In the genomic region with DNA sequence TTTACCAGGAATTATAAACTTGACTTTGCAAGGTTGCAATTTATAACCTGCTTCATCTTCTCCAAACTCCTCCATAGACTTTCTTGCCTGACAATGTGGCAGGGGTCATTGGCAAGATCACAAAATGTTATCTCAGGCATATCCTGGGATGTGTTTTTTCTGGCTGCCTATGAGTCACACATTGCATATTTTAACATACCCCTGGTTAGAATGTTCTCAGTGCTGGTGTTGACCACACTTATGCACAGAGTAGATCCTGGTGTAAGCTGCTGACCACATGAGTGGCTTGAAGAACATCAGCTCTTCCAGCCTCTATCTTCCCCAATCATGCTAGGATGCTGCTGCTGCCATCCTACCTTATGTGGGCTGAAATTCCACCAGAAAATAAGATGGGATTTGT, we compare ENCODE assay signal across 18 cellular contexts.
DNase-seq lines count a peak whose midpoint lies in the region; ATAC-seq and TF ChIP-seq lines count a peak whose summit lies in the region.
"Had no signal": no experiment of that assay in that cellular context is flagged by ENCODE, and none has a peak within 500 bp of the region (broad histone marks: within the 10 kb centered on the region; RNA-seq: fewer than 3 reads in every experiment).

No MANE protein-coding gene starts in this region.

- no peak overlapping the region for H3K4me3 ChIP-seq in GM23248
- H3K4me3 ChIP-seq in SK-N-SH (ENCODE audit: low read depth in 2 of 2, low read length in 1 of 2) = no peak overlapping the region
- no peak overlapping the region for H3K4me3 ChIP-seq in fibroblast of lung (replicated peaks in 1 of 4; ENCODE audit: control extremely low read depth in 1 of 4, insufficient read depth in 1 of 4, low read depth in 3 of 4, low read length in 4 of 4)
- H3K4me3 ChIP-seq in heart left ventricle = no peak overlapping the region

- H3K9ac ChIP-seq in GM23248 = no peak overlapping the region
- H3K9ac ChIP-seq in SK-N-SH = no peak overlapping the region
- no peak overlapping the region for H3K9ac ChIP-seq in fibroblast of lung (ENCODE audit: insufficient read depth, low read length)

- no peaks in the 10 kb centered on the region for H3K79me2 ChIP-seq in GM23248 (ENCODE audit: insufficient read depth)
- H3K79me2 ChIP-seq in SK-N-SH (ENCODE audit: insufficient read depth) = no peaks in the 10 kb centered on the region
- H3K79me2 ChIP-seq in fibroblast of lung (ENCODE audit: control insufficient read depth, insufficient read depth, low read length) = no peaks in the 10 kb centered on the region

- peak overlapping the region; percentile 23 for H3K27ac Mint-ChIP-seq in osteocyte (ENCODE audit: unreplicated experiment)
- H3K27ac Mint-ChIP-seq: activated naive CD8-positive, alpha-beta T cell treated with anti-CD3 and anti-CD28 coated beads, Interleukin-2, amount 50 U/mL, for 24 hours; CD4-positive, CD25-positive, alpha-beta regulatory T cell; natural killer cell treated with Interleukin-12 subunit alpha and Interleukin-12 subunit beta and Interleukin-15 and Interleukin-18, amount 100 ng/mL, for 72 hours had no signal

- no peak for TF ChIP-seq POLR2A in heart left ventricle (IDR thresholded peaks at IDR 0.05)

- no peak overlapping the region for H3K4me3 Mint-ChIP-seq in osteocyte (ENCODE audit: unreplicated experiment)
- H3K4me3 Mint-ChIP-seq: activated naive CD8-positive, alpha-beta T cell treated with anti-CD3 and anti-CD28 coated beads, Interleukin-2, amount 50 U/mL, for 24 hours; CD4-positive, CD25-positive, alpha-beta regulatory T cell; natural killer cell treated with Interleukin-12 subunit alpha and Interleukin-12 subunit beta and Interleukin-15 and Interleukin-18, amount 100 ng/mL, for 72 hours had no signal

- TF ChIP-seq EP300 in SK-N-SH (IDR thresholded peaks at IDR 0.05; ENCODE audit: borderline replicate concordance in 1 of 2, low read depth in 1 of 2, low read length in 1 of 2) = no peak

- H3K9me2 ChIP-seq in GM23248 (ENCODE audit: insufficient read depth) = no peaks in the 10 kb centered on the region
- H3K9me2 ChIP-seq in SK-N-SH = no peaks in the 10 kb centered on the region

- intact Hi-C loops in heart left ventricle (cut with DNase I) = no loop called here

- POLR2A ChIA-PET in SK-N-SH (lab: Yijun Ruan, JAX) = no interaction called here

- H2AFZ ChIP-seq in GM23248 = no peak overlapping the region
- H2AFZ ChIP-seq in SK-N-SH (ENCODE audit: low read depth) = no peak overlapping the region
- H2AFZ ChIP-seq in fibroblast of lung (ENCODE audit: low read length) = no peak overlapping the region

- H3K9me3 ChIP-seq in GM23248 (ENCODE audit: low read depth) = no peaks in the 10 kb centered on the region
- no peaks in the 10 kb centered on the region for H3K9me3 ChIP-seq in SK-N-SH
- no peaks in the 10 kb centered on the region for H3K9me3 ChIP-seq in fibroblast of lung (ENCODE audit: control insufficient read depth, insufficient read depth, low read depth, low read length)
- no peaks in the 10 kb centered on the region for H3K9me3 ChIP-seq in heart left ventricle

- no peak for TF ChIP-seq RAD21 in SK-N-SH (IDR thresholded peaks at IDR 0.05; ENCODE audit: low read length)

- in situ Hi-C loops in GM23248 (cut with MboI) = no loop called here

- H3K36me3 Mint-ChIP-seq in osteocyte (ENCODE audit: unreplicated experiment) = no peaks in the 10 kb centered on the region
- H3K36me3 Mint-ChIP-seq: CD4-positive, CD25-positive, alpha-beta regulatory T cell; natural killer cell treated with Interleukin-12 subunit alpha and Interleukin-12 subunit beta and Interleukin-15 and Interleukin-18, amount 100 ng/mL, for 72 hours had no signal

- no peaks in the 10 kb centered on the region for H3K27me3 Mint-ChIP-seq in osteocyte (ENCODE audit: unreplicated experiment)
- H3K27me3 Mint-ChIP-seq: natural killer cell treated with Interleukin-12 subunit alpha and Interleukin-12 subunit beta and Interleukin-15 and Interleukin-18, amount 100 ng/mL, for 72 hours had no signal

- TF ChIP-seq CTCF in SK-N-SH (IDR thresholded peaks at IDR 0.05) = no peak
- TF ChIP-seq CTCF in fibroblast of lung (conservative IDR thresholded peaks at IDR 0.05 in 1 of 2, IDR thresholded peaks at IDR 0.05 in 1 of 2; ENCODE audit: low read depth in 1 of 2, low read length in 2 of 2) = no peak
- no peak for TF ChIP-seq CTCF in osteocyte (IDR thresholded peaks at IDR 0.05)
- no peak for TF ChIP-seq CTCF in heart left ventricle (IDR thresholded peaks at IDR 0.05)

- H3F3A ChIP-seq in GM23248 (ENCODE audit: insufficient read depth) = no peaks in the 10 kb centered on the region; the same call in 1 of the 2 replicates
- H3F3A ChIP-seq in SK-N-SH (replicated peaks; ENCODE audit: insufficient read depth) = no peaks in the 10 kb centered on the region

- H4K20me1 ChIP-seq in GM23248 (ENCODE audit: insufficient read depth) (no peaks in the 10 kb centered on the region), SK-N-SH (ENCODE audit: insufficient read depth) (no peaks in the 10 kb centered on the region), fibroblast of lung (ENCODE audit: control insufficient read depth, extremely low read depth, insufficient read depth, low read length) (no peaks in the 10 kb centered on the region)

- peaks cover 22% of the 10 kb centered on the region for H3K4me1 Mint-ChIP-seq in osteocyte (ENCODE audit: unreplicated experiment)
- H3K4me1 Mint-ChIP-seq: activated naive CD8-positive, alpha-beta T cell treated with anti-CD3 and anti-CD28 coated beads, Interleukin-2, amount 50 U/mL, for 24 hours; CD4-positive, CD25-positive, alpha-beta regulatory T cell had no signal

- H3K4me1 ChIP-seq in GM23248 (ENCODE audit: insufficient read depth) = no peaks in the 10 kb centered on the region
- peaks cover 4 to 55% of the 10 kb centered on the region in 2 experiments; a peak in 2 of 4 replicates for H3K4me1 ChIP-seq in SK-N-SH (ENCODE audit: control insufficient read depth in 1 of 2, insufficient read depth in 2 of 2, low read depth in 1 of 2, low read length in 1 of 2)
- H3K4me1 ChIP-seq in fibroblast of lung (ENCODE audit: control insufficient read depth, extremely low read depth, insufficient read depth, low read length) = no peaks in the 10 kb centered on the region
- H3K4me1 ChIP-seq in heart left ventricle = peaks cover 0 to 39% (median 7%) of the 10 kb centered on the region in 12 donors

- no peaks in the 10 kb centered on the region for H3K9me3 Mint-ChIP-seq in osteocyte (ENCODE audit: unreplicated experiment)
- H3K9me3 Mint-ChIP-seq: activated naive CD8-positive, alpha-beta T cell treated with anti-CD3 and anti-CD28 coated beads, Interleukin-2, amount 50 U/mL, for 24 hours; natural killer cell treated with Interleukin-12 subunit alpha and Interleukin-12 subunit beta and Interleukin-15 and Interleukin-18, amount 100 ng/mL, for 72 hours had no signal

- ATAC-seq in HG03460 (IDR thresholded peaks at IDR 0.05; ENCODE audit: unreplicated experiment) (no peak), GM21360 (IDR thresholded peaks at IDR 0.05; ENCODE audit: unreplicated experiment) (no peak), heart left ventricle (no peak)
- ATAC-seq: activated naive CD8-positive, alpha-beta T cell treated with anti-CD3 and anti-CD28 coated beads, Interleukin-2, amount 50 U/mL, for 24 hours had no signal

- H3K36me3 ChIP-seq in GM23248 (ENCODE audit: low read depth) (no peaks in the 10 kb centered on the region), SK-N-SH (replicated peaks in 1 of 2; ENCODE audit: control insufficient read depth in 1 of 2, insufficient read depth in 2 of 2, low read length in 1 of 2) (no peaks in the 10 kb centered on the region), fibroblast of lung (ENCODE audit: control insufficient read depth, insufficient read depth, low read length) (no peaks in the 10 kb centered on the region), heart left ventricle (no peaks in the 10 kb centered on the region)

- H3K27me3 ChIP-seq in GM23248 (replicated peaks; ENCODE audit: insufficient read depth) = no peaks in the 10 kb centered on the region
- no peaks in the 10 kb centered on the region for H3K27me3 ChIP-seq in SK-N-SH (ENCODE audit: insufficient read depth)
- no peaks in the 10 kb centered on the region for H3K27me3 ChIP-seq in fibroblast of lung (ENCODE audit: control insufficient read depth, insufficient read depth, low read length)
- peaks cover 0 to 4% (median 0%) of the 10 kb centered on the region in 9 donors for H3K27me3 ChIP-seq in heart left ventricle

- peak; percentile 52 for DNase-seq in GM23248
- DNase-seq in SK-N-SH = no peak
- DNase-seq in fibroblast of lung (ENCODE audit: low read depth in 2 of 2) = peak; percentile 79 to 95
- DNase-seq in osteocyte (ENCODE audit: extremely low spot score, unreplicated experiment) = no peak
- DNase-seq in NCI-H526 (lab: John Stamatoyannopoulos, UW) = no peak
- DNase-seq in heart left ventricle = no peak
- DNase-seq: activated CD4-positive, alpha-beta T cell treated with anti-CD3 and anti-CD28 coated beads for 1 hour; activated naive CD8-positive, alpha-beta T cell treated with anti-CD3 and anti-CD28 coated beads, Interleukin-2, amount 50 U/mL, for 24 hours; CD4-positive, CD25-positive, alpha-beta regulatory T cell; glutamatergic neuron; H7; left cardiac atrium; right cardiac atrium; stimulated activated CD4-positive, alpha-beta T cell treated with anti-CD3 and anti-CD28 coated beads, Interleukin-4, amount 100 ng/mL, for 4 hours; stimulated activated naive CD4-positive, alpha-beta T cell treated with Interleukin-2 at 50 U/mL for 16 hours had no signal

- H3K4me2 ChIP-seq in GM23248 (ENCODE audit: unreplicated experiment) (no peak overlapping the region), SK-N-SH (no peak overlapping the region), fibroblast of lung (ENCODE audit: extremely low read depth, insufficient read depth, low read length) (no peak overlapping the region)

- no peak overlapping the region for H3K27ac ChIP-seq in GM23248
- 0 out of 4 replicates have a peak overlapping the region, but pooled peaks of 1 of the 2 experiments have one; percentile 11 for H3K27ac ChIP-seq in SK-N-SH (ENCODE audit: low read depth in 2 of 2, low read length in 1 of 2)
- H3K27ac ChIP-seq in fibroblast of lung (ENCODE audit: insufficient read depth, low read length) = no peak overlapping the region
- no peak overlapping the region for H3K27ac ChIP-seq in heart left ventricle

- CTCF ChIA-PET in SK-N-SH (lab: Yijun Ruan, JAX) = no interaction called here

TF ChIP-seq in SK-N-SH, 30 proteins besides CTCF, POLR2A, EP300 and RAD21:
- TF ChIP-seq TCF12 (IDR thresholded peaks at IDR 0.05) = peak; percentile 62
- peak; percentile 44; the same call in 1 of the 2 replicates for TF ChIP-seq JUND (IDR thresholded peaks at IDR 0.05)
- peak; percentile 16; the same call in 1 of the 2 replicates for TF ChIP-seq NFIC (IDR thresholded peaks at IDR 0.05; ENCODE audit: borderline replicate concordance)
- no peak for TF ChIP-seq YY1 (IDR thresholded peaks at IDR 0.05; ENCODE audit: low read depth)
- TF ChIP-seq FOSL2 (IDR thresholded peaks at IDR 0.05; ENCODE audit: borderline replicate concordance, low read depth) = peak; percentile 51; the same call in 1 of the 2 replicates

Comparison
In these comparisons a context has a peak if more than half of its experiments do, and no peak if none do; other contexts are left out.
1. DNase-seq: peak in GM23248 (single experiment) and fibroblast of lung (2 of 2); none in SK-N-SH (single experiment), osteocyte (single experiment), NCI-H526 (0 of 2) and heart left ventricle (0 of 5).